1 cellular context compared by ENCODE assay signal in the genomic region with DNA sequence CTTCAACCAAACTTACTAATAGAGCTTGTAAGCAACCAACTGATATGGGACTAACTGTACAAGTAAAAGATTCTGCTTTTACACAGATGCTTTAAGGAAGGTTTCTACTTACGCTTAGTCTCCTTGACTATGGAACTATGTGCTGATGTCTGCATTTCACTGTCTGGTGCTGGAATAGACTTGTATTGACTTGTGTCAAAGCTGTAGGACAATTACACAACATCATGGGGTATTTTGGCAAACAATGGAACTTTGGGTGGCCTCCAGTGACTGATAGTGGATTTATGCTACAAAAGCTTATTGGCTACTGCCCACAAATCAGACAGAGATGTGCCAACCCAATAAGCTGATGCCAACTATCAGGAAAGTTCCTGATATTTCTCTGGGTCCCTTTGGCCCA.
TF ChIP-seq lines count a peak whose summit lies in the region.

No MANE protein-coding gene starts in this region.

TF ChIP-seq in liver, 16 proteins besides CTCF, POLR2A, EP300 and RAD21 (continued from another document):
- TF ChIP-seq, protein P1, sequence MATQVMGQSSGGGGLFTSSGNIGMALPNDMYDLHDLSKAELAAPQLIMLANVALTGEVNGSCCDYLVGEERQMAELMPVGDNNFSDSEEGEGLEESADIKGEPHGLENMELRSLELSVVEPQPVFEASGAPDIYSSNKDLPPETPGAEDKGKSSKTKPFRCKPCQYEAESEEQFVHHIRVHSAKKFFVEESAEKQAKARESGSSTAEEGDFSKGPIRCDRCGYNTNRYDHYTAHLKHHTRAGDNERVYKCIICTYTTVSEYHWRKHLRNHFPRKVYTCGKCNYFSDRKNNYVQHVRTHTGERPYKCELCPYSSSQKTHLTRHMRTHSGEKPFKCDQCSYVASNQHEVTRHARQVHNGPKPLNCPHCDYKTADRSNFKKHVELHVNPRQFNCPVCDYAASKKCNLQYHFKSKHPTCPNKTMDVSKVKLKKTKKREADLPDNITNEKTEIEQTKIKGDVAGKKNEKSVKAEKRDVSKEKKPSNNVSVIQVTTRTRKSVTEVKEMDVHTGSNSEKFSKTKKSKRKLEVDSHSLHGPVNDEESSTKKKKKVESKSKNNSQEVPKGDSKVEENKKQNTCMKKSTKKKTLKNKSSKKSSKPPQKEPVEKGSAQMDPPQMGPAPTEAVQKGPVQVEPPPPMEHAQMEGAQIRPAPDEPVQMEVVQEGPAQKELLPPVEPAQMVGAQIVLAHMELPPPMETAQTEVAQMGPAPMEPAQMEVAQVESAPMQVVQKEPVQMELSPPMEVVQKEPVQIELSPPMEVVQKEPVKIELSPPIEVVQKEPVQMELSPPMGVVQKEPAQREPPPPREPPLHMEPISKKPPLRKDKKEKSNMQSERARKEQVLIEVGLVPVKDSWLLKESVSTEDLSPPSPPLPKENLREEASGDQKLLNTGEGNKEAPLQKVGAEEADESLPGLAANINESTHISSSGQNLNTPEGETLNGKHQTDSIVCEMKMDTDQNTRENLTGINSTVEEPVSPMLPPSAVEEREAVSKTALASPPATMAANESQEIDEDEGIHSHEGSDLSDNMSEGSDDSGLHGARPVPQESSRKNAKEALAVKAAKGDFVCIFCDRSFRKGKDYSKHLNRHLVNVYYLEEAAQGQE (IDR thresholded peaks at IDR 0.05) = peak; percentile 87
- TF ChIP-seq FOXA1 (IDR thresholded peaks at IDR 0.05) (peak; percentile 85), NR2F2 (IDR thresholded peaks at IDR 0.05) (no peak), FOXA2 (IDR thresholded peaks at IDR 0.05) (peak; percentile 81), YY1 (IDR thresholded peaks at IDR 0.05) (peak; percentile 79), HNF4G (IDR thresholded peaks at IDR 0.05) (no peak), JUND (IDR thresholded peaks at IDR 0.05) (peak; percentile 38 to 78), TAF1 (conservative IDR thresholded peaks at IDR 0.05) (no peak)
- TF ChIP-seq, protein P2, sequence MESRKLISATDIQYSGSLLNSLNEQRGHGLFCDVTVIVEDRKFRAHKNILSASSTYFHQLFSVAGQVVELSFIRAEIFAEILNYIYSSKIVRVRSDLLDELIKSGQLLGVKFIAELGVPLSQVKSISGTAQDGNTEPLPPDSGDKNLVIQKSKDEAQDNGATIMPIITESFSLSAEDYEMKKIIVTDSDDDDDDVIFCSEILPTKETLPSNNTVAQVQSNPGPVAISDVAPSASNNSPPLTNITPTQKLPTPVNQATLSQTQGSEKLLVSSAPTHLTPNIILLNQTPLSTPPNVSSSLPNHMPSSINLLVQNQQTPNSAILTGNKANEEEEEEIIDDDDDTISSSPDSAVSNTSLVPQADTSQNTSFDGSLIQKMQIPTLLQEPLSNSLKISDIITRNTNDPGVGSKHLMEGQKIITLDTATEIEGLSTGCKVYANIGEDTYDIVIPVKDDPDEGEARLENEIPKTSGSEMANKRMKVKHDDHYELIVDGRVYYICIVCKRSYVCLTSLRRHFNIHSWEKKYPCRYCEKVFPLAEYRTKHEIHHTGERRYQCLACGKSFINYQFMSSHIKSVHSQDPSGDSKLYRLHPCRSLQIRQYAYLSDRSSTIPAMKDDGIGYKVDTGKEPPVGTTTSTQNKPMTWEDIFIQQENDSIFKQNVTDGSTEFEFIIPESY (IDR thresholded peaks at IDR 0.05) = peak; percentile 85
- TF ChIP-seq, protein P3, sequence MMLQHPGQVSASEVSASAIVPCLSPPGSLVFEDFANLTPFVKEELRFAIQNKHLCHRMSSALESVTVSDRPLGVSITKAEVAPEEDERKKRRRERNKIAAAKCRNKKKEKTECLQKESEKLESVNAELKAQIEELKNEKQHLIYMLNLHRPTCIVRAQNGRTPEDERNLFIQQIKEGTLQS (IDR thresholded peaks at IDR 0.05) = no peak
- TF ChIP-seq, protein P4, sequence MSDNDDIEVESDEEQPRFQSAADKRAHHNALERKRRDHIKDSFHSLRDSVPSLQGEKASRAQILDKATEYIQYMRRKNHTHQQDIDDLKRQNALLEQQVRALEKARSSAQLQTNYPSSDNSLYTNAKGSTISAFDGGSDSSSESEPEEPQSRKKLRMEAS (IDR thresholded peaks at IDR 0.05) = peak; percentile 77
TF ChIP-seq in liver: peak in this region for 12.
